Comparison of ENCODE assay signal across 8 cellular contexts in genomic region chr3:23806322-23807160, GRCh38. TPM values are rescaled to one million over a fixed set of nuclear protein-coding genes. Genes with fewer than 3 reads are reported as not detected.
DNase-seq lines count a peak whose midpoint lies in the region; ATAC-seq and TF ChIP-seq lines count a peak whose summit lies in the region.

No MANE protein-coding gene starts in this region.

- H3K9me3 ChIP-seq in right lobe of liver (no peaks in the 10 kb centered on the region), stomach smooth muscle (ENCODE audit: control insufficient read depth in 2 of 2, low read length in 2 of 2) (no peaks in the 10 kb centered on the region)

- peak overlapping the region; percentile 51 to 75 for H3K9ac ChIP-seq in stomach smooth muscle (ENCODE audit: low read length in 2 of 2)

- intact Hi-C loops in dendritic cell treated with granulocyte-macrophage colony-stimulating factor and Interleukin-4, amounts not matched to agents 40 ng/mL and 50 ng/mL, for 4 days (cut with micrococcal nuclease), result loop anchor here (5.0 kb wide), 1 partner anchor 59 kb away; no protein-coding TSS in a partner anchor
- intact Hi-C loops in right lobe of liver (cut with DNase I), result no loop called here

- no peaks in the 10 kb centered on the region for H3K27me3 ChIP-seq in right lobe of liver
- H3K27me3 ChIP-seq in stomach smooth muscle (ENCODE audit: control insufficient read depth in 1 of 2, insufficient read depth in 2 of 2, low read length in 2 of 2), result no peaks in the 10 kb centered on the region

- H3K27ac ChIP-seq in right lobe of liver (peak overlapping the region; percentile 76 to 86 (median 77)), stomach smooth muscle (ENCODE audit: low read length) (peak overlapping the region; percentile 77)

- no peaks in the 10 kb centered on the region for H3K36me3 ChIP-seq in right lobe of liver
- no peaks in the 10 kb centered on the region for H3K36me3 ChIP-seq in stomach smooth muscle (ENCODE audit: control insufficient read depth in 2 of 2, insufficient read depth in 2 of 2, low read length in 2 of 2)

- peaks cover 50% of the 10 kb centered on the region for H3K36me3 Mint-ChIP-seq in dendritic cell treated with granulocyte-macrophage colony-stimulating factor and Interleukin-4, amounts not matched to agents 40 ng/mL and 50 ng/mL, for 4 days (ENCODE audit: low read depth)

- TF ChIP-seq CTCF in right lobe of liver (IDR thresholded peaks at IDR 0.05), result no peak

- ATAC-seq in HG02981 (IDR thresholded peaks at IDR 0.05; ENCODE audit: unreplicated experiment) (peak; percentile 8), right lobe of liver (peak; percentile 4 to 30 (median 14))

- H3K27ac Mint-ChIP-seq in dendritic cell treated with granulocyte-macrophage colony-stimulating factor and Interleukin-4, amounts not matched to agents 40 ng/mL and 50 ng/mL, for 4 days, result peak overlapping the region; percentile 99

- peaks cover 0 to 10% (median 2%) of the 10 kb centered on the region in 4 donors for H3K4me1 ChIP-seq in right lobe of liver
- H3K4me1 ChIP-seq in stomach smooth muscle (ENCODE audit: control insufficient read depth, insufficient read depth, low read length), result peaks cover 23% of the 10 kb centered on the region

- DNase-seq in NCI-H2171 treated with DMSO at 0.1 percent for 48 hours (lab: John Stamatoyannopoulos, UW), result peak; percentile 7
- no peak for DNase-seq in NCI-H2171 (lab: John Stamatoyannopoulos, UW)
- peak; percentile 25 for DNase-seq in T-helper 9 cell
- peak; percentile 54 to 63 (median 54) for DNase-seq in right lobe of liver
- no peak for DNase-seq in DMS153 (lab: John Stamatoyannopoulos, UW)

- WGBS in right lobe of liver (ENCODE audit: insufficient coverage, low coverage, low lambda C conversion rate, missing lambda C conversion rate), result 0% methylated on average over 4 of the region's 79 CpGs

- peaks cover 52% of the 10 kb centered on the region for H3K4me1 Mint-ChIP-seq in dendritic cell treated with granulocyte-macrophage colony-stimulating factor and Interleukin-4, amounts not matched to agents 40 ng/mL and 50 ng/mL, for 4 days (ENCODE audit: low read depth)

- H3K27me3 Mint-ChIP-seq in dendritic cell treated with granulocyte-macrophage colony-stimulating factor and Interleukin-4, amounts not matched to agents 40 ng/mL and 50 ng/mL, for 4 days, result peaks cover 5% of the 10 kb centered on the region

- peak overlapping the region; percentile 77 to 85 (median 81) for H3K4me3 ChIP-seq in right lobe of liver
- peak overlapping the region; percentile 78 to 82 for H3K4me3 ChIP-seq in stomach smooth muscle (ENCODE audit: low read length in 2 of 2)

- TF ChIP-seq POLR2A in right lobe of liver (IDR thresholded peaks at IDR 0.05), result no peak

- peak overlapping the region; percentile 99 for H3K4me3 Mint-ChIP-seq in dendritic cell treated with granulocyte-macrophage colony-stimulating factor and Interleukin-4, amounts not matched to agents 40 ng/mL and 50 ng/mL, for 4 days

- no peaks in the 10 kb centered on the region for H3K9me3 Mint-ChIP-seq in dendritic cell treated with granulocyte-macrophage colony-stimulating factor and Interleukin-4, amounts not matched to agents 40 ng/mL and 50 ng/mL, for 4 days

RNA-seq across cellular contexts. Expression of gene UBE2E1, which starts 0.8 kb away (rescaled TPM):
- total RNA-seq in right lobe of liver, result 10 to 100 TPM; 20.8 to 40.4 (median 29.7) TPM

Comparison
In these comparisons a context has a peak if more than half of its experiments do, and no peak if none do; other contexts are left out.
1. DNase-seq: peak in NCI-H2171 treated with DMSO at 0.1 percent for 48 hours (single experiment), T-helper 9 cell (single experiment) and right lobe of liver (3 of 3); none in NCI-H2171 (single experiment) and DMS153 (single experiment).